20 cellular contexts compared by ENCODE assay signal in the genomic region with DNA sequence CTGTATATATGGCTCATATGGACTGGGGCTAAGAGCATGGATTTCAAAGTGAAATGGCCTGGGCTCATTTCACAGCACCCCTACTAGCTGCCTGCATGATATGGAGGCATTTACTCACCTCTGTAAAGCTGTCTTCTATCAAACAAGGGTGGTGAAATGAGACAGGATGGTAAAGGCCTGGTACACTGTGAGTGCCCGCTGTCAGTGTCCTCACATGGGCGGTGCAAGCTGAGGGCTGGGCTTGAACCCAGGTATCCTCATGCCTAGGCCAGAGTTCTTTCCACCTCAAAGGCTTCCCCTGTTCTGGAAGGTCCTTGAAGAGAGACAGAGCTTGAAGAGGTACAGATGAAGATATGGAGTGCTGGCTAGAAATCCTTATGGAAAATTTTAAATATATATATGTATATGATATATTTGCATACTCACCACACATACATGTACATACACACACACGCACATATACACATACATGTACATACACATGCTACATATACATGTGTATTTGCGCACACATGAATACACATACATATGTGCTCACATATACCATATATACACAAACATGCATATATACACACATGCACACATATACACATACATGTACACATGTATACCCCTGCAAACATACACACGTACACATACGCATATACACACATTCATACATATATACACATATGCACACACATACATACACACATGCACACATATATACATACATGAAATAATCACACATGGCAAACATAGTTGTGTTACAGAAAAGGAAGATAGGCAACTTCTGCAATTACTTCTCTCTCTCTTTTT. TPM values are rescaled to one million over a fixed set of nuclear protein-coding genes. Genes with fewer than 3 reads are reported as not detected.
DNase-seq lines count a peak whose midpoint lies in the region; FAIRE-seq and TF ChIP-seq lines count a peak whose summit lies in the region.
"Had no signal": no experiment of that assay in that cellular context is flagged by ENCODE, and none has a peak within 500 bp of the region (broad histone marks: within the 10 kb centered on the region; RNA-seq: fewer than 3 reads in every experiment).

No MANE protein-coding gene starts in this region.

- H3K36me3 Mint-ChIP-seq in T-helper 1 cell treated with Interleukin-12 subunit alpha and Interleukin-12 subunit beta and Interleukin-4 antibody, amounts not matched to agents 30 μg/mL and 1 μg/mL, for 36 hours (ENCODE audit: low read depth) = peaks cover 29% of the 10 kb centered on the region
- peaks cover 31% of the 10 kb centered on the region for H3K36me3 Mint-ChIP-seq in astrocyte (ENCODE audit: low read depth, unreplicated experiment)
- H3K36me3 Mint-ChIP-seq: CD8-positive, alpha-beta T cell had no signal

- H3K4me1 ChIP-seq in astrocyte (ENCODE audit: insufficient read depth, low read length) (peaks cover 55% of the 10 kb centered on the region), smooth muscle cell (ENCODE audit: low read depth) (peaks cover 16% of the 10 kb centered on the region), breast epithelium (no peaks in the 10 kb centered on the region)

- H3K9me3 ChIP-seq in astrocyte (ENCODE audit: insufficient read depth, low read depth, low read length) = no peaks in the 10 kb centered on the region
- H3K9me3 ChIP-seq in smooth muscle cell (replicated peaks; ENCODE audit: low read depth) = no peaks in the 10 kb centered on the region
- H3K9me3 ChIP-seq in breast epithelium = no peaks in the 10 kb centered on the region

- H3K79me2 ChIP-seq in astrocyte (ENCODE audit: insufficient read depth, low read length) = peaks cover 92% of the 10 kb centered on the region
- H3K79me2 ChIP-seq in smooth muscle cell (ENCODE audit: low read depth) = peaks cover 32% of the 10 kb centered on the region

- H2AFZ ChIP-seq in astrocyte (ENCODE audit: low read depth, low read length) (no peak overlapping the region), smooth muscle cell (ENCODE audit: low read depth) (no peak overlapping the region)

- DNase-seq in T-helper 1 cell (no peak), GM12891 (ENCODE audit: insufficient read length, low spot score) (no peak), astrocyte (ENCODE audit: low read depth) (no peak), smooth muscle cell (lab: John Stamatoyannopoulos, UW; ENCODE audit: unreplicated experiment) (no peak), breast epithelium (ENCODE audit: low spot score in 2 of 2) (no peak), G401 (ENCODE audit: low spot score) (no peak)
- DNase-seq in central memory CD4-positive, alpha-beta T cell = no peak
- DNase-seq: CD8-positive, alpha-beta T cell; DMS153; foreskin keratinocyte; left ventricle myocardium superior; NCI-H2107; NK-92 treated with Interleukin-12 subunit alpha and Interleukin-12 subunit beta, amount 100 ng/mL, for 24 hours had no signal

- H3K27ac Mint-ChIP-seq in T-helper 1 cell treated with Interleukin-12 subunit alpha and Interleukin-12 subunit beta and Interleukin-4 antibody, amounts not matched to agents 30 μg/mL and 1 μg/mL, for 36 hours = peak overlapping the region; percentile 76
- H3K27ac Mint-ChIP-seq in astrocyte (ENCODE audit: unreplicated experiment) = no peak overlapping the region
- H3K27ac Mint-ChIP-seq: progenitor cell of endocrine pancreas had no signal

- in situ Hi-C loops in G401 (cut with HindIII; ENCODE audit: low sequenced_read_pairs) = no loop called here

- no peaks in the 10 kb centered on the region for H3K9me3 Mint-ChIP-seq in T-helper 1 cell treated with Interleukin-12 subunit alpha and Interleukin-12 subunit beta and Interleukin-4 antibody, amounts not matched to agents 30 μg/mL and 1 μg/mL, for 36 hours
- H3K9me3 Mint-ChIP-seq in astrocyte (ENCODE audit: unreplicated experiment) = no peaks in the 10 kb centered on the region
- H3K9me3 Mint-ChIP-seq: CD8-positive, alpha-beta T cell had no signal

- FAIRE-seq in GM12891 (lab: Jason Lieb, UNC) (peak; percentile 73), astrocyte (lab: Jason Lieb, UNC) (peak; percentile 13)
- FAIRE-seq: bronchial epithelial cell, G401.6, GM18507, RCC 7860 had no signal

- H3K27ac ChIP-seq in astrocyte (ENCODE audit: low read depth, low read length) (no peak overlapping the region), smooth muscle cell (ENCODE audit: low read depth) (peak overlapping the region; percentile 99), breast epithelium (no peak overlapping the region)
- H3K27ac ChIP-seq: 22Rv1, foreskin keratinocyte had no signal

- no peak for TF ChIP-seq CTCF in astrocyte (IDR thresholded peaks at IDR 0.05; ENCODE audit: insufficient read depth, low read depth, low read length)
- TF ChIP-seq CTCF in smooth muscle cell (IDR thresholded peaks at IDR 0.05; ENCODE audit: borderline replicate concordance, insufficient read depth, poor library complexity, severe bottlenecking) = no peak
- no peak for TF ChIP-seq CTCF in breast epithelium (IDR thresholded peaks at IDR 0.05)

- H3K9ac ChIP-seq in astrocyte (ENCODE audit: low read length) = no peak overlapping the region
- H3K9ac ChIP-seq in smooth muscle cell (ENCODE audit: low read depth) = no peak overlapping the region

- no peak overlapping the region for H3K4me3 Mint-ChIP-seq in T-helper 1 cell treated with Interleukin-12 subunit alpha and Interleukin-12 subunit beta and Interleukin-4 antibody, amounts not matched to agents 30 μg/mL and 1 μg/mL, for 36 hours
- H3K4me3 Mint-ChIP-seq in astrocyte (ENCODE audit: unreplicated experiment) = no peak overlapping the region
- H3K4me3 Mint-ChIP-seq: CD8-positive, alpha-beta T cell had no signal

- H4K20me1 ChIP-seq in astrocyte (ENCODE audit: insufficient read depth, low read length) (peaks cover 27% of the 10 kb centered on the region), smooth muscle cell (ENCODE audit: low read depth) (no peaks in the 10 kb centered on the region)

- intact Hi-C loops in breast epithelium (cut with DNase I; ENCODE audit: low total_unique reads) = loop anchor here (10.0 kb wide), 1 partner anchor 350 kb away; no protein-coding TSS in a partner anchor

- H3K27me3 ChIP-seq in astrocyte (ENCODE audit: insufficient read depth, low read length) (no peaks in the 10 kb centered on the region), smooth muscle cell (ENCODE audit: low read depth) (no peaks in the 10 kb centered on the region), breast epithelium (no peaks in the 10 kb centered on the region)
- H3K27me3 ChIP-seq: foreskin keratinocyte had no signal

- WGBS in smooth muscle cell (ENCODE audit: low lambda C conversion rate) = over 99% methylated on average over 6 of the region's 6 CpGs

- TF ChIP-seq POLR2A in GM12891 (IDR thresholded peaks at IDR 0.05; ENCODE audit: low read depth, low read length) (no peak), breast epithelium (IDR thresholded peaks at IDR 0.05) (no peak)

- H3K4me3 ChIP-seq in astrocyte (ENCODE audit: insufficient read depth, low read depth, low read length) (no peak overlapping the region), smooth muscle cell (no peak overlapping the region), breast epithelium (no peak overlapping the region)

- no peaks in the 10 kb centered on the region for H3K27me3 Mint-ChIP-seq in T-helper 1 cell treated with Interleukin-12 subunit alpha and Interleukin-12 subunit beta and Interleukin-4 antibody, amounts not matched to agents 30 μg/mL and 1 μg/mL, for 36 hours (ENCODE audit: low read depth)
- no peaks in the 10 kb centered on the region for H3K27me3 Mint-ChIP-seq in astrocyte (ENCODE audit: low read depth, unreplicated experiment)

- peaks cover 81% of the 10 kb centered on the region for H3K4me1 Mint-ChIP-seq in T-helper 1 cell treated with Interleukin-12 subunit alpha and Interleukin-12 subunit beta and Interleukin-4 antibody, amounts not matched to agents 30 μg/mL and 1 μg/mL, for 36 hours (ENCODE audit: low read depth)
- H3K4me1 Mint-ChIP-seq in astrocyte (ENCODE audit: low read depth, unreplicated experiment) = peaks cover 56% of the 10 kb centered on the region

- H3K36me3 ChIP-seq in astrocyte (ENCODE audit: insufficient read depth, low read length) = peaks cover 57% of the 10 kb centered on the region
- no peaks in the 10 kb centered on the region for H3K36me3 ChIP-seq in smooth muscle cell (ENCODE audit: low read depth)
- no peaks in the 10 kb centered on the region for H3K36me3 ChIP-seq in breast epithelium

- H3F3A ChIP-seq in smooth muscle cell (ENCODE audit: low read depth) = peaks cover 31% of the 10 kb centered on the region

- H3K4me2 ChIP-seq in astrocyte (ENCODE audit: low read length) = no peak overlapping the region
- no peak overlapping the region for H3K4me2 ChIP-seq in smooth muscle cell

TF ChIP-seq in GM12891, 5 proteins besides CTCF, POLR2A, EP300 and RAD21:
- TF ChIP-seq SPI1 (IDR thresholded peaks at IDR 0.05; ENCODE audit: low read depth, low read length) (no peak), TAF1 (IDR thresholded peaks at IDR 0.05; ENCODE audit: low read depth, low read length) (no peak), PAX5 (IDR thresholded peaks at IDR 0.05; ENCODE audit: insufficient read depth, low read length, severe bottlenecking) (no peak), POU2F2 (IDR thresholded peaks at IDR 0.05; ENCODE audit: low read depth, low read length) (no peak), POLR2AphosphoS5 (IDR thresholded peaks at IDR 0.05; ENCODE audit: low read depth, low read length) (no peak)

RNA-seq across cellular contexts. Expression of a gene that starts 44.7 kb away (rescaled TPM):
- 3.4 TPM for polyA plus RNA-seq in GM12891 (2012; ENCODE audit: low read depth, missing spikeins)
- total RNA-seq in astrocyte = 357 and 471 TPM in 2 replicates
- total RNA-seq in smooth muscle cell = 278 and 287 TPM in 2 replicates
- 158 and 161 TPM in 2 replicates for polyA plus RNA-seq in smooth muscle cell
- total RNA-seq in breast epithelium = 10 to 100 TPM; 30.9 to 52.4 (median 38.6) TPM
- total RNA-seq in G401 (2014; rRNA removed; shearing (Covaris generic)) = 12.6 and 21.1 TPM in 2 replicates
